Comparison of ENCODE assay signal across 21 cellular contexts in genomic region chr9:96299823-96300222, GRCh38. TPM values are rescaled to one million over a fixed set of nuclear protein-coding genes. Genes with fewer than 3 reads are reported as not detected.
A peak's percentile ranks its signal among the peaks of the same experiment; 100 is the strongest.
DNase-seq lines count a peak whose midpoint lies in the region; ATAC-seq and TF ChIP-seq lines count a peak whose summit lies in the region.
"Had no signal": no experiment of that assay in that cellular context is flagged by ENCODE, and none has a peak within 500 bp of the region (broad histone marks: within the 10 kb centered on the region; RNA-seq: fewer than 3 reads in every experiment).

No MANE protein-coding gene starts in this region.

- H3K36me3 ChIP-seq in IMR-90 (ENCODE audit: control insufficient read depth, insufficient read depth, low read length): no peaks in the 10 kb centered on the region
- no peaks in the 10 kb centered on the region for H3K36me3 ChIP-seq in brain microvascular endothelial cell (replicated peaks)
- H3K36me3 ChIP-seq in mesenchymal stem cell (ENCODE audit: control insufficient read depth in 1 of 2, insufficient read depth in 2 of 2, low read depth in 1 of 2, low read length in 2 of 2): no peaks in the 10 kb centered on the region
- H3K36me3 ChIP-seq: upper lobe of right lung had no signal

- H3K4me1 Mint-ChIP-seq in activated CD4-positive, alpha-beta memory T cell treated with anti-CD3 and anti-CD28 coated beads, Interleukin-2, amount 10 ng/mL, durations not matched to agents 7 days and 5 days: no peaks in the 10 kb centered on the region
- H3K4me1 Mint-ChIP-seq: activated CD4-positive, alpha-beta T cell treated with anti-CD3 and anti-CD28 coated beads, Interleukin-2, amount 10 ng/mL, durations not matched to agents 24 days and 14 days; IgD-negative memory B cell; stimulated activated effector memory CD8-positive, alpha-beta T cell treated with anti-CD3 and anti-CD28 coated beads, Interleukin-12 subunit alpha, Interleukin-12 subunit beta, amount 100 ng/mL, for 72 hours had no signal

- no peak overlapping the region for H2BK12ac ChIP-seq in mesenchymal stem cell (ENCODE audit: low read length in 2 of 2)

- H3K79me1 ChIP-seq in IMR-90 (ENCODE audit: low read depth in 1 of 2, low read length in 2 of 2): no peaks in the 10 kb centered on the region
- no peaks in the 10 kb centered on the region for H3K79me1 ChIP-seq in mesenchymal stem cell (replicated peaks; ENCODE audit: low read length, poor library complexity, severe bottlenecking)

- H2BK120ac ChIP-seq in IMR-90 (ENCODE audit: low read depth, low read length) (no peak overlapping the region), mesenchymal stem cell (ENCODE audit: low read depth, low read length) (no peak overlapping the region)

- H3K4me3 ChIP-seq in IMR-90 (ENCODE audit: insufficient read depth, low read depth, low read length) (no peak overlapping the region), brain microvascular endothelial cell (ENCODE audit: low read depth, low read length) (no peak overlapping the region), mesenchymal stem cell (ENCODE audit: insufficient read depth in 1 of 2, low read depth in 1 of 2, low read length in 2 of 2) (no peak overlapping the region)
- H3K4me3 ChIP-seq: mucosa of descending colon, upper lobe of right lung had no signal

- H2BK15ac ChIP-seq in IMR-90 (ENCODE audit: low read depth, low read length) (no peak overlapping the region), mesenchymal stem cell (ENCODE audit: low read depth, poor library complexity, severe bottlenecking) (no peak overlapping the region)

- H3K9me3 ChIP-seq in IMR-90 (ENCODE audit: control insufficient read depth, insufficient read depth, low read length) (peaks cover 2% of the 10 kb centered on the region), mesenchymal stem cell (ENCODE audit: control insufficient read depth, low read length) (no peaks in the 10 kb centered on the region)
- H3K9me3 ChIP-seq: mucosa of descending colon, upper lobe of right lung had no signal

- intact Hi-C loops in IMR-90 (cut with micrococcal nuclease): no loop called here

- no peaks in the 10 kb centered on the region for H3K9me3 Mint-ChIP-seq in activated CD4-positive, alpha-beta memory T cell treated with anti-CD3 and anti-CD28 coated beads, Interleukin-2, amount 10 ng/mL, durations not matched to agents 7 days and 5 days

- H3K4ac ChIP-seq in IMR-90 (ENCODE audit: low read depth, low read length) (no peak overlapping the region), mesenchymal stem cell (ENCODE audit: low read depth in 1 of 2, low read length in 2 of 2) (no peak overlapping the region)

- H3K27me3 ChIP-seq in IMR-90 (ENCODE audit: control insufficient read depth, insufficient read depth, low read length) (no peaks in the 10 kb centered on the region), brain microvascular endothelial cell (replicated peaks) (no peaks in the 10 kb centered on the region), mesenchymal stem cell (ENCODE audit: control insufficient read depth in 1 of 2, insufficient read depth in 1 of 2, low read length in 2 of 2) (no peaks in the 10 kb centered on the region)
- H3K27me3 ChIP-seq: upper lobe of right lung had no signal

- no peaks in the 10 kb centered on the region for H4K20me1 ChIP-seq in IMR-90 (ENCODE audit: insufficient read depth, low read length)

- H3K18ac ChIP-seq in IMR-90 (ENCODE audit: low read depth, low read length) (no peak overlapping the region), mesenchymal stem cell (ENCODE audit: low read depth in 1 of 2, low read length in 2 of 2) (no peak overlapping the region)

- no peak for TF ChIP-seq POLR2A in IMR-90 (IDR thresholded peaks at IDR 0.05; ENCODE audit: low read depth, low read length)

- in situ Hi-C loops in Caki2 (cut with HindIII; ENCODE audit: low pct_unique_long_range_greater_than_20kb, low sequenced_read_pairs): no loop called here
- in situ Hi-C loops in IMR-90 (cut with MboI; ENCODE audit: low sequenced_read_pairs): no loop called here
- in situ Hi-C loops in brain microvascular endothelial cell (cut with HindIII; ENCODE audit: low pct_ligation_motif_present, low sequenced_read_pairs): no loop called here

- TF ChIP-seq CTCF in IMR-90 (conservative IDR thresholded peaks at IDR 0.05; ENCODE audit: low read depth, low read length) (no peak), brain microvascular endothelial cell (IDR thresholded peaks at IDR 0.05; ENCODE audit: low read depth, low read length, missing control alignments) (no peak)

- H3K56ac ChIP-seq in IMR-90 (ENCODE audit: extremely low read depth, insufficient read depth, low read length): no peak overlapping the region

- CTCF ChIA-PET in IMR-90 (lab: Yijun Ruan, JAX): no interaction called here
- CTCF ChIA-PET in activated CD4-positive, alpha-beta memory T cell treated with anti-CD3 and anti-CD28 coated beads, Interleukin-2, amount 10 ng/mL, durations not matched to agents 7 days and 5 days (lab: Charles Lee): no interaction called here

- H3K27ac ChIP-seq in IMR-90 (ENCODE audit: insufficient read depth, low read length): no peak overlapping the region
- no peak overlapping the region for H3K27ac ChIP-seq in brain microvascular endothelial cell
- peak overlapping the region; percentile 3 for H3K27ac ChIP-seq in mesenchymal stem cell (ENCODE audit: low read length, poor library complexity, severe bottlenecking)
- H3K27ac ChIP-seq: upper lobe of right lung had no signal

- H4K5ac ChIP-seq in IMR-90 (ENCODE audit: low read depth, low read length): no peak overlapping the region

- ATAC-seq in IMR-90 (ENCODE audit: low read depth) (peak; percentile 63), GM21528 (IDR thresholded peaks at IDR 0.05; ENCODE audit: low FRiP score, unreplicated experiment) (no peak)
- ATAC-seq: CD8-positive, alpha-beta T cell; mucosa of descending colon; stimulated activated effector memory CD8-positive, alpha-beta T cell treated with anti-CD3 and anti-CD28 coated beads, Interleukin-12 subunit alpha, Interleukin-12 subunit beta, amount 100 ng/mL, for 72 hours; upper lobe of right lung had no signal

- H2AFZ ChIP-seq in IMR-90 (replicated peaks; ENCODE audit: low read length, poor library complexity): peak overlapping the region; percentile 60
- no peak overlapping the region for H2AFZ ChIP-seq in mesenchymal stem cell (ENCODE audit: low read depth, low read length)

- H3K9ac ChIP-seq in IMR-90 (ENCODE audit: low read depth, low read length): no peak overlapping the region
- H3K9ac ChIP-seq in mesenchymal stem cell (ENCODE audit: low read length): no peak overlapping the region

- H2AK5ac ChIP-seq in IMR-90 (ENCODE audit: low read depth, low read length) (no peak overlapping the region), mesenchymal stem cell (ENCODE audit: low read length, severe bottlenecking) (no peak overlapping the region)

- peaks cover 2% of the 10 kb centered on the region; the same call in 1 of the 2 replicates for H3K4me1 ChIP-seq in IMR-90 (ENCODE audit: control insufficient read depth, insufficient read depth, low read length)
- peaks cover 4% of the 10 kb centered on the region for H3K4me1 ChIP-seq in mesenchymal stem cell (ENCODE audit: control insufficient read depth, insufficient read depth, low read depth, low read length)
- H3K4me1 ChIP-seq: upper lobe of right lung had no signal

- H3K4me2 ChIP-seq in IMR-90 (ENCODE audit: low read depth, low read length): 0 out of 2 replicates have a peak overlapping the region, but pooled peaks have one; percentile 10
- H3K4me2 ChIP-seq in mesenchymal stem cell (ENCODE audit: low read length, poor library complexity, severe bottlenecking): no peak overlapping the region

- H4K8ac ChIP-seq in IMR-90 (ENCODE audit: low read depth in 2 of 2, low read length in 2 of 2) (no peak overlapping the region), mesenchymal stem cell (ENCODE audit: low read length) (no peak overlapping the region)

- TF ChIP-seq RAD21 in IMR-90 (IDR thresholded peaks at IDR 0.05; ENCODE audit: low read length): no peak

- H3K27me3 Mint-ChIP-seq in activated CD4-positive, alpha-beta memory T cell treated with anti-CD3 and anti-CD28 coated beads, Interleukin-2, amount 10 ng/mL, durations not matched to agents 7 days and 5 days: peaks cover 3% of the 10 kb centered on the region

- H2BK5ac ChIP-seq in IMR-90 (ENCODE audit: low read depth, low read length, poor library complexity, severe bottlenecking) (no peak overlapping the region), mesenchymal stem cell (ENCODE audit: low read depth, low read length, poor library complexity, severe bottlenecking) (no peak overlapping the region)

- POLR2A ChIA-PET in IMR-90 (lab: Charles Lee; ENCODE audit: unreplicated experiment): no interaction called here
- POLR2A ChIA-PET in activated CD4-positive, alpha-beta memory T cell treated with anti-CD3 and anti-CD28 coated beads, Interleukin-2, amount 10 ng/mL, durations not matched to agents 7 days and 5 days (lab: Charles Lee): no interaction called here

- 0 out of 2 replicates have a peak, but pooled peaks cover 3% of the 10 kb centered on the region for H3K9me1 ChIP-seq in IMR-90 (ENCODE audit: insufficient read depth, low read length)

- DNase-seq in Caki2 (ENCODE audit: low read depth) (peak; percentile 1), IMR-90 (peak; percentile 75), brain microvascular endothelial cell (peak; percentile 2), mesenchymal stem cell (no peak), NOMO-1 treated with DMSO at 0.1 percent for 48 hours (lab: John Stamatoyannopoulos, UW; ENCODE audit: unreplicated experiment) (no peak), activated gamma-delta T cell (lab: John Stamatoyannopoulos, UW) (no peak)
- no peak for DNase-seq in activated CD4-positive, alpha-beta memory T cell treated with anti-CD3 and anti-CD28 coated beads, Interleukin-2, amount 10 ng/mL, durations not matched to agents 7 days and 5 days
- DNase-seq: activated CD4-positive, alpha-beta T cell treated with anti-CD3 and anti-CD28 coated beads, Interleukin-2, amount 10 ng/mL, durations not matched to agents 24 days and 14 days; activated T-cell treated with anti-CD3 and anti-CD28 coated beads, Interleukin-2, amount 50 U/mL, for 1 hour; CD8-positive, alpha-beta T cell; cerebellar nuclear complex; H7; islet precursor cell; mucosa of descending colon; NCI-H1092; NCI-H2227 treated with DMSO at 0.1 percent for 48 hours; NK-92 treated with Interleukin-12 subunit alpha and Interleukin-12 subunit beta, amount 100 ng/mL, for 24 hours; upper lobe of right lung had no signal

- WGBS in IMR-90 (ENCODE audit: extremely low coverage in 2 of 2, insufficient read length in 1 of 2), 2 experiments: no CpG with 5 or more reads among the region's 4 CpGs
- 62% methylated on average over 4 of the region's 4 CpGs for WGBS in mesenchymal stem cell

- dilution Hi-C loops in IMR-90 (cut with HindIII; ENCODE audit: low sequenced_read_pairs, unreplicated experiment): no loop called here

- H3K14ac ChIP-seq in IMR-90 (replicated peaks; ENCODE audit: low read depth, low read length) (no peak overlapping the region), mesenchymal stem cell (ENCODE audit: low read length in 2 of 2) (no peak overlapping the region)

- BruUV-seq in IMR-90 (replicated peaks; lab: Mats Ljungman, UMichigan): no TSS peak

- H4K91ac ChIP-seq in IMR-90 (ENCODE audit: insufficient read depth, low read depth, low read length): no peak overlapping the region
- H4K91ac ChIP-seq in mesenchymal stem cell (ENCODE audit: low read length): no peak overlapping the region

- H3K27ac Mint-ChIP-seq in activated CD4-positive, alpha-beta memory T cell treated with anti-CD3 and anti-CD28 coated beads, Interleukin-2, amount 10 ng/mL, durations not matched to agents 7 days and 5 days: no peak overlapping the region
- H3K27ac Mint-ChIP-seq: activated CD4-positive, alpha-beta T cell treated with anti-CD3 and anti-CD28 coated beads, Interleukin-2, amount 10 ng/mL, durations not matched to agents 24 days and 14 days; CD8-positive, alpha-beta T cell; IgD-negative memory B cell; stimulated activated effector memory CD8-positive, alpha-beta T cell treated with anti-CD3 and anti-CD28 coated beads, Interleukin-12 subunit alpha, Interleukin-12 subunit beta, amount 100 ng/mL, for 72 hours had no signal

- H2AK9ac ChIP-seq in IMR-90 (replicated peaks; ENCODE audit: low read depth, low read length, poor library complexity): no peak overlapping the region

- no peak overlapping the region for H3K4me3 Mint-ChIP-seq in activated CD4-positive, alpha-beta memory T cell treated with anti-CD3 and anti-CD28 coated beads, Interleukin-2, amount 10 ng/mL, durations not matched to agents 7 days and 5 days
- H3K4me3 Mint-ChIP-seq: activated CD4-positive, alpha-beta T cell treated with anti-CD3 and anti-CD28 coated beads, Interleukin-2, amount 10 ng/mL, durations not matched to agents 24 days and 14 days; CD8-positive, alpha-beta T cell; IgD-negative memory B cell; stimulated activated effector memory CD8-positive, alpha-beta T cell treated with anti-CD3 and anti-CD28 coated beads, Interleukin-12 subunit alpha, Interleukin-12 subunit beta, amount 100 ng/mL, for 72 hours had no signal

- no peak overlapping the region for H3K23ac ChIP-seq in IMR-90 (ENCODE audit: low read depth, low read length)
- no peak overlapping the region for H3K23ac ChIP-seq in mesenchymal stem cell (ENCODE audit: low read length in 2 of 2)

- no peak overlapping the region for H2BK20ac ChIP-seq in IMR-90 (ENCODE audit: low read depth, low read length)

- H3K36me3 Mint-ChIP-seq in activated CD4-positive, alpha-beta memory T cell treated with anti-CD3 and anti-CD28 coated beads, Interleukin-2, amount 10 ng/mL, durations not matched to agents 7 days and 5 days (ENCODE audit: low read depth): no peaks in the 10 kb centered on the region
- H3K36me3 Mint-ChIP-seq: CD8-positive, alpha-beta T cell; IgD-negative memory B cell; stimulated activated effector memory CD8-positive, alpha-beta T cell treated with anti-CD3 and anti-CD28 coated beads, Interleukin-12 subunit alpha, Interleukin-12 subunit beta, amount 100 ng/mL, for 72 hours had no signal

RNA-seq across cellular contexts. Expression of gene HSD17B3, which starts 2.2 kb away (rescaled TPM):
- 2.4 TPM in 1 of 2 replicates, not detected in the other for total RNA-seq in Caki2 (2014; rRNA removed; shearing (Covaris generic); ENCODE audit: low replicate concordance)
- total RNA-seq in IMR-90 (2012; rRNA removed): 0.18 TPM in 1 of 2 replicates, not detected in the other
- not detected in 2 replicates for polyA plus RNA-seq in IMR-90 (2012; rRNA removed)
- polyA plus RNA-seq in IMR-90 (2012; cell fraction: cytosol; rRNA removed): not detected in 2 replicates
- polyA plus RNA-seq in IMR-90 (2012; cell fraction: nucleus; rRNA removed; ENCODE audit: low replicate concordance): 0.44 TPM in 1 of 2 replicates, not detected in the other
- polyA plus RNA-seq in mesenchymal stem cell (2013, experiment 1 of 2): not detected
- 0.05 TPM for polyA plus RNA-seq in mesenchymal stem cell (2013, experiment 2 of 2)
- not detected for total RNA-seq in activated CD4-positive, alpha-beta memory T cell treated with anti-CD3 and anti-CD28 coated beads, Interleukin-2, amount 10 ng/mL, durations not matched to agents 7 days and 5 days
- total RNA-seq: activated CD4-positive, alpha-beta T cell treated with anti-CD3 and anti-CD28 coated beads, Interleukin-2, amount 10 ng/mL, durations not matched to agents 24 days and 14 days had no signal
- polyA plus RNA-seq: IgD-negative memory B cell had no signal

Comparison
In these comparisons a context has a peak if more than half of its experiments do, and no peak if none do; other contexts are left out.
1. DNase-seq: peak in Caki2 (single experiment), IMR-90 (single experiment) and brain microvascular endothelial cell (single experiment); none in mesenchymal stem cell (single experiment), activated CD4-positive, alpha-beta memory T cell treated with anti-CD3 and anti-CD28 coated beads, Interleukin-2, amount 10 ng/mL, durations not matched to agents 7 days and 5 days (single experiment), NOMO-1 treated with DMSO at 0.1 percent for 48 hours (single experiment) and activated gamma-delta T cell (single experiment).